In genomic region chr17:58421711-58422110, GRCh38 we compare ENCODE assay signal across 1 cellular context.
TF ChIP-seq lines count a peak whose summit lies in the region.

No MANE protein-coding gene starts in this region.

TF ChIP-seq in K562, 482 proteins besides CTCF, POLR2A, EP300 and RAD21 (continued from another document):
- TF ChIP-seq NR0B1 (IDR thresholded peaks at IDR 0.05; ENCODE audit: partially characterized antibody) (no peak), POLR2H (tag; IDR thresholded peaks at IDR 0.05; ENCODE audit: low read depth) (no peak), TAF15 (IDR thresholded peaks at IDR 0.05; ENCODE audit: low read depth, low read length) (no peak), POLR2AphosphoS5 (IDR thresholded peaks at IDR 0.05; ENCODE audit: control insufficient read depth, insufficient read depth, low read depth, low read length) (no peak), GABPB2 (CRISPR knock-in tag; conservative IDR thresholded peaks at IDR 0.05) (no peak), HNRNPK (IDR thresholded peaks at IDR 0.05; ENCODE audit: low read depth, low read length, poor library complexity, severe bottlenecking) (no peak), ZNF347 (CRISPR knock-in tag; IDR thresholded peaks at IDR 0.05; ENCODE audit: low read depth) (no peak), CREB3 (tag; conservative IDR thresholded peaks at IDR 0.05; ENCODE audit: low read depth) (no peak)
